Comparison of ENCODE assay signal across 8 cellular contexts in genomic region chr1:1399870-1400575, GRCh38. TPM values are rescaled to one million over a fixed set of nuclear protein-coding genes. Genes with fewer than 3 reads are reported as not detected.
DNase-seq lines count a peak whose midpoint lies in the region; ATAC-seq and TF ChIP-seq lines count a peak whose summit lies in the region.

No MANE protein-coding gene starts in this region.

- H3K9me2 ChIP-seq in GM23248 (ENCODE audit: insufficient read depth), result no peaks in the 10 kb centered on the region

- peak overlapping the region; percentile 81 for H3K4me3 ChIP-seq in CD4-positive, CD25-positive, alpha-beta regulatory T cell (ENCODE audit: low read depth, low read length)
- H3K4me3 ChIP-seq in GM23248 (peak overlapping the region; percentile 80), fibroblast of the aortic adventitia (ENCODE audit: low read depth, low read length) (peak overlapping the region; percentile 98), prostate gland (peak overlapping the region; percentile 92 to 96)

- H3K9me3 ChIP-seq in CD4-positive, CD25-positive, alpha-beta regulatory T cell (ENCODE audit: control insufficient read depth in 2 of 2, low read length in 2 of 2), result no peaks in the 10 kb centered on the region
- H3K9me3 ChIP-seq in GM23248 (ENCODE audit: low read depth) (no peaks in the 10 kb centered on the region), prostate gland (no peaks in the 10 kb centered on the region)

- H3K27ac Mint-ChIP-seq in CD4-positive, CD25-positive, alpha-beta regulatory T cell, result peak overlapping the region; percentile 69 to 95 (median 81)
- peak overlapping the region; percentile 87 for H3K27ac Mint-ChIP-seq in T-helper 2 cell treated with Interferon-gamma antibody and Interleukin-4, amounts not matched to agents 5 μg/mL and 100 μg/mL, for 36 hours

- peak in 1 of 3 donors; percentile 37 for DNase-seq in CD4-positive, CD25-positive, alpha-beta regulatory T cell
- DNase-seq in GM23248, result peak; percentile 60
- DNase-seq in T-helper 2 cell treated with Interferon-gamma antibody and Interleukin-4, amounts not matched to agents 5 μg/mL and 100 μg/mL, for 36 hours (ENCODE audit: low spot score), result no peak
- DNase-seq in fibroblast of the aortic adventitia (ENCODE audit: low read depth), result peak; percentile 34
- no peak for DNase-seq in prostate gland (ENCODE audit: low spot score)
- DNase-seq in DMS79 treated with DMSO at 0.1 percent for 48 hours (lab: John Stamatoyannopoulos, UW), result no peak
- DNase-seq in omental fat pad (ENCODE audit: low spot score), result no peak

- peaks cover 0 to 64% (median 28%) of the 10 kb centered on the region in 4 donors for H3K4me1 Mint-ChIP-seq in CD4-positive, CD25-positive, alpha-beta regulatory T cell
- H3K4me1 Mint-ChIP-seq in T-helper 2 cell treated with Interferon-gamma antibody and Interleukin-4, amounts not matched to agents 5 μg/mL and 100 μg/mL, for 36 hours (ENCODE audit: low read depth), result peaks cover 28% of the 10 kb centered on the region

- peak overlapping the region; percentile 95 for H3K9ac ChIP-seq in GM23248

- H3K27me3 ChIP-seq in CD4-positive, CD25-positive, alpha-beta regulatory T cell (ENCODE audit: control insufficient read depth, insufficient read depth, low read length), result no peaks in the 10 kb centered on the region
- H3K27me3 ChIP-seq in GM23248 (replicated peaks; ENCODE audit: insufficient read depth), result no peaks in the 10 kb centered on the region
- H3K27me3 ChIP-seq in prostate gland (replicated peaks; ENCODE audit: insufficient read depth), result no peaks in the 10 kb centered on the region

- no peak for TF ChIP-seq POLR2A in prostate gland (IDR thresholded peaks at IDR 0.05)

- H3F3A ChIP-seq in GM23248 (ENCODE audit: insufficient read depth), result peaks cover 33% of the 10 kb centered on the region

- peaks cover 97% of the 10 kb centered on the region for H3K79me2 ChIP-seq in GM23248 (ENCODE audit: insufficient read depth)

- peak overlapping the region; percentile 33 for H2AFZ ChIP-seq in GM23248

- in situ Hi-C loops in GM23248 (cut with MboI), result no loop called here

- H3K4me3 Mint-ChIP-seq in CD4-positive, CD25-positive, alpha-beta regulatory T cell, result peak overlapping the region; percentile 92 to 100 (median 93)
- H3K4me3 Mint-ChIP-seq in T-helper 2 cell treated with Interferon-gamma antibody and Interleukin-4, amounts not matched to agents 5 μg/mL and 100 μg/mL, for 36 hours, result peak overlapping the region; percentile 91

- TF ChIP-seq CTCF in fibroblast of the aortic adventitia (IDR thresholded peaks at IDR 0.05; ENCODE audit: insufficient read depth, low read length) (no peak), prostate gland (IDR thresholded peaks at IDR 0.05) (no peak), omental fat pad (IDR thresholded peaks at IDR 0.05) (no peak)

- 6 to 8% methylated on average over 33 to 34 of the region's 34 CpGs for WGBS in GM23248 (ENCODE audit: low coverage in 1 of 2, low lambda C conversion rate in 2 of 2, missing lambda C conversion rate in 2 of 2), 2 experiments
- 6% methylated on average over 33 of the region's 34 CpGs for WGBS in prostate gland

- H3K27me3 Mint-ChIP-seq in CD4-positive, CD25-positive, alpha-beta regulatory T cell, result no peaks in the 10 kb centered on the region
- H3K27me3 Mint-ChIP-seq in T-helper 2 cell treated with Interferon-gamma antibody and Interleukin-4, amounts not matched to agents 5 μg/mL and 100 μg/mL, for 36 hours (ENCODE audit: low read depth), result no peaks in the 10 kb centered on the region

- peaks cover 30% of the 10 kb centered on the region for H3K4me1 ChIP-seq in CD4-positive, CD25-positive, alpha-beta regulatory T cell (ENCODE audit: control insufficient read depth, insufficient read depth, low read length, poor library complexity, severe bottlenecking)
- H3K4me1 ChIP-seq in GM23248 (ENCODE audit: insufficient read depth) (peaks cover 11% of the 10 kb centered on the region), prostate gland (replicated peaks) (peaks cover 15% of the 10 kb centered on the region)

- H3K27ac ChIP-seq in CD4-positive, CD25-positive, alpha-beta regulatory T cell (ENCODE audit: insufficient read depth, low read length, poor library complexity, severe bottlenecking), result peak overlapping the region; percentile 83
- peak overlapping the region; percentile 58 for H3K27ac ChIP-seq in GM23248
- H3K27ac ChIP-seq in prostate gland, result peak overlapping the region; percentile 65 to 79

- H4K20me1 ChIP-seq in GM23248 (ENCODE audit: insufficient read depth), result no peaks in the 10 kb centered on the region

- H3K4me2 ChIP-seq in GM23248 (ENCODE audit: unreplicated experiment), result peak overlapping the region; percentile 78

- no peak for ATAC-seq in CD4-positive, CD25-positive, alpha-beta regulatory T cell (ENCODE audit: low read depth in 2 of 2)
- ATAC-seq in HG03354 (IDR thresholded peaks at IDR 0.05; ENCODE audit: poor library complexity, severe bottlenecking, unreplicated experiment) (no peak), omental fat pad (ENCODE audit: low FRiP score) (no peak)

- intact Hi-C loops in prostate gland (cut with DNase I), result loop anchor here (1.0 kb wide), 1 partner anchor 25 kb away; the partner anchor contains the start of gene AURKAIP1

- H3K36me3 ChIP-seq in CD4-positive, CD25-positive, alpha-beta regulatory T cell (ENCODE audit: control insufficient read depth, insufficient read depth, low read length), result peaks cover 51% of the 10 kb centered on the region
- H3K36me3 ChIP-seq in GM23248 (ENCODE audit: low read depth) (peaks cover 22% of the 10 kb centered on the region; the same call in 1 of the 2 replicates), prostate gland (peaks cover 0 to 6% of the 10 kb centered on the region in 2 donors)

- H3K36me3 Mint-ChIP-seq in CD4-positive, CD25-positive, alpha-beta regulatory T cell, result peaks cover 23% of the 10 kb centered on the region
- H3K36me3 Mint-ChIP-seq in T-helper 2 cell treated with Interferon-gamma antibody and Interleukin-4, amounts not matched to agents 5 μg/mL and 100 μg/mL, for 36 hours (ENCODE audit: low read depth), result peaks cover 66% of the 10 kb centered on the region

- H3K9me3 Mint-ChIP-seq in CD4-positive, CD25-positive, alpha-beta regulatory T cell, result no peaks in the 10 kb centered on the region
- H3K9me3 Mint-ChIP-seq in T-helper 2 cell treated with Interferon-gamma antibody and Interleukin-4, amounts not matched to agents 5 μg/mL and 100 μg/mL, for 36 hours, result no peaks in the 10 kb centered on the region

RNA-seq across cellular contexts. Expression of gene CCNL2, which starts 0.9 kb away (rescaled TPM):
- total RNA-seq in CD4-positive, CD25-positive, alpha-beta regulatory T cell, result 287 TPM
- 10 to 100 TPM; 17.6 to 24.6 (median 21.4) TPM for polyA plus RNA-seq in CD4-positive, CD25-positive, alpha-beta regulatory T cell
- total RNA-seq in GM23248 (2014; rRNA removed; shearing (Covaris generic)), result 150 and 185 TPM in 2 replicates
- polyA plus RNA-seq in GM23248 (2016; fragmentation: Nextera tagmentation; extraction: Ambion mirVana), result 151 and 199 TPM in 2 replicates
- total RNA-seq in fibroblast of the aortic adventitia (ENCODE audit: low replicate concordance) (102 and 133 TPM in 2 replicates), prostate gland (100 to 1,000 TPM; 116 to 242 TPM), omental fat pad (100 to 1,000 TPM; 142 to 273 (median 204) TPM)

RNA-seq across cellular contexts. Expression of gene MRPL20, which starts 7.1 kb away (rescaled TPM):
- 83.4 TPM for total RNA-seq in CD4-positive, CD25-positive, alpha-beta regulatory T cell
- polyA plus RNA-seq in CD4-positive, CD25-positive, alpha-beta regulatory T cell, result 100 to 1,000 TPM; 162 to 188 (median 178) TPM
- 88.9 and 105 TPM in 2 replicates for total RNA-seq in GM23248 (2014; rRNA removed; shearing (Covaris generic))
- polyA plus RNA-seq in GM23248 (2016; fragmentation: Nextera tagmentation; extraction: Ambion mirVana), result 176 and 181 TPM in 2 replicates
- total RNA-seq in fibroblast of the aortic adventitia (ENCODE audit: low replicate concordance), result 104 and 123 TPM in 2 replicates
- total RNA-seq in prostate gland, result 100 to 1,000 TPM; 143 to 174 TPM
- 100 to 1,000 TPM; 106 to 170 (median 136) TPM for total RNA-seq in omental fat pad

RNA-seq across cellular contexts. Expression of gene ANKRD65, which starts 21.1 kb away (rescaled TPM):
- total RNA-seq in CD4-positive, CD25-positive, alpha-beta regulatory T cell, result not detected
- under 1 TPM in 1 of 4 donors, not detected in 3; 0.14 TPM for polyA plus RNA-seq in CD4-positive, CD25-positive, alpha-beta regulatory T cell
- total RNA-seq in GM23248 (2014; rRNA removed; shearing (Covaris generic)), result 0.51 and 0.97 TPM in 2 replicates
- 0.44 and 0.70 TPM in 2 replicates for polyA plus RNA-seq in GM23248 (2016; fragmentation: Nextera tagmentation; extraction: Ambion mirVana)
- total RNA-seq in fibroblast of the aortic adventitia (ENCODE audit: low replicate concordance), result 1.7 and 2.4 TPM in 2 replicates
- total RNA-seq in prostate gland, result 10 to 100 TPM; 33.7 to 34.9 TPM
- 1 to 10 TPM; 2.6 to 7.3 (median 3.8) TPM for total RNA-seq in omental fat pad

RNA-seq across cellular contexts. Expression of gene AURKAIP1, which starts 25.0 kb away (rescaled TPM):
- 76.0 TPM for total RNA-seq in CD4-positive, CD25-positive, alpha-beta regulatory T cell
- polyA plus RNA-seq in CD4-positive, CD25-positive, alpha-beta regulatory T cell, result 100 to 1,000 TPM; 145 to 190 (median 164) TPM
- 118 and 120 TPM in 2 replicates for total RNA-seq in GM23248 (2014; rRNA removed; shearing (Covaris generic))
- polyA plus RNA-seq in GM23248 (2016; fragmentation: Nextera tagmentation; extraction: Ambion mirVana), result 216 and 218 TPM in 2 replicates
- total RNA-seq in fibroblast of the aortic adventitia (ENCODE audit: low replicate concordance) (71.1 and 82.0 TPM in 2 replicates), prostate gland (100 to 1,000 TPM; 152 to 161 TPM), omental fat pad (100 to 1,000 TPM in 3 of 4 donors, 10 to 100 TPM in 1; 96.3 to 115 (median 105) TPM)

RNA-seq across cellular contexts. Expression of gene VWA1, which starts 35.5 kb away (rescaled TPM):
- not detected for total RNA-seq in CD4-positive, CD25-positive, alpha-beta regulatory T cell
- not detected for polyA plus RNA-seq in CD4-positive, CD25-positive, alpha-beta regulatory T cell
- 1.4 and 2.3 TPM in 2 replicates for total RNA-seq in GM23248 (2014; rRNA removed; shearing (Covaris generic))
- polyA plus RNA-seq in GM23248 (2016; fragmentation: Nextera tagmentation; extraction: Ambion mirVana), result 0.60 and 1.3 TPM in 2 replicates
- 1.8 and 2.9 TPM in 2 replicates for total RNA-seq in fibroblast of the aortic adventitia (ENCODE audit: low replicate concordance)
- total RNA-seq in prostate gland, result 100 to 1,000 TPM; 191 to 227 TPM
- 10 to 100 TPM in 3 of 4 donors, 1 to 10 TPM in 1; 6.8 to 21.1 (median 13.8) TPM for total RNA-seq in omental fat pad

Comparison
In these comparisons a context has a peak if more than half of its experiments do, and no peak if none do; other contexts are left out.
1. DNase-seq: peak in GM23248 (single experiment) and fibroblast of the aortic adventitia (single experiment); none in T-helper 2 cell treated with Interferon-gamma antibody and Interleukin-4, amounts not matched to agents 5 μg/mL and 100 μg/mL, for 36 hours (single experiment), prostate gland (single experiment), DMS79 treated with DMSO at 0.1 percent for 48 hours (single experiment) and omental fat pad (single experiment).
2. RNA of gene ANKRD65, which starts 21.1 kb away (total RNA-seq): 33.7 to 34.9 TPM in prostate gland; 2.6 to 7.3 TPM in omental fat pad, 1.7 to 2.4 TPM in fibroblast of the aortic adventitia, 0.51 to 0.97 TPM in GM23248 and not detected in CD4-positive, CD25-positive, alpha-beta regulatory T cell (single experiment); every median in the first group is over 4 times any median in the second.
3. Peak in every context shown above with its lines, with median percentiles within 50 percentile points of each other: H3K27ac ChIP-seq and H3K4me3 ChIP-seq.